ENCODE assay signal across 1 cellular context in the genomic region with DNA sequence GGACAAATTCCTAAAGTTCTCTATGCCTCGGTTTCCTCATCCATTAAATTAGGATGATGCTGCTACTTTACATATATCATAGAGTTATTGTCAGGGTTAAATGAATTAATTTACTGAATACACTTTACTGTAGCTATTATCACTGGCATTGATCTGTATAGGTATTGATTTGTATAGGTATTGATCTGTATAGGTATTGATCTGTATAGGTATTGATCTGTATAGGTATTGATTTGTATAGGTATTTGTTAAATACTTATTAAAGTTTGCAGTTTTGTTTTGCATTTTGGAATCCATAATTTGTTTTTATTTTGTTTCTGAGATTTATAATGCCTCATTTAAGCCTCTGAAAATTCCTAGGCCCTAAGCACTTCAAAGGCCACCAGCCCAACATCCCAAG.
TF ChIP-seq lines count a peak whose summit lies in the region.

No MANE protein-coding gene starts in this region.

TF ChIP-seq in K562, 482 proteins besides CTCF, POLR2A, EP300 and RAD21:
- no peak for TF ChIP-seq ARNT (IDR thresholded peaks at IDR 0.05)
- TF ChIP-seq, protein P1, sequence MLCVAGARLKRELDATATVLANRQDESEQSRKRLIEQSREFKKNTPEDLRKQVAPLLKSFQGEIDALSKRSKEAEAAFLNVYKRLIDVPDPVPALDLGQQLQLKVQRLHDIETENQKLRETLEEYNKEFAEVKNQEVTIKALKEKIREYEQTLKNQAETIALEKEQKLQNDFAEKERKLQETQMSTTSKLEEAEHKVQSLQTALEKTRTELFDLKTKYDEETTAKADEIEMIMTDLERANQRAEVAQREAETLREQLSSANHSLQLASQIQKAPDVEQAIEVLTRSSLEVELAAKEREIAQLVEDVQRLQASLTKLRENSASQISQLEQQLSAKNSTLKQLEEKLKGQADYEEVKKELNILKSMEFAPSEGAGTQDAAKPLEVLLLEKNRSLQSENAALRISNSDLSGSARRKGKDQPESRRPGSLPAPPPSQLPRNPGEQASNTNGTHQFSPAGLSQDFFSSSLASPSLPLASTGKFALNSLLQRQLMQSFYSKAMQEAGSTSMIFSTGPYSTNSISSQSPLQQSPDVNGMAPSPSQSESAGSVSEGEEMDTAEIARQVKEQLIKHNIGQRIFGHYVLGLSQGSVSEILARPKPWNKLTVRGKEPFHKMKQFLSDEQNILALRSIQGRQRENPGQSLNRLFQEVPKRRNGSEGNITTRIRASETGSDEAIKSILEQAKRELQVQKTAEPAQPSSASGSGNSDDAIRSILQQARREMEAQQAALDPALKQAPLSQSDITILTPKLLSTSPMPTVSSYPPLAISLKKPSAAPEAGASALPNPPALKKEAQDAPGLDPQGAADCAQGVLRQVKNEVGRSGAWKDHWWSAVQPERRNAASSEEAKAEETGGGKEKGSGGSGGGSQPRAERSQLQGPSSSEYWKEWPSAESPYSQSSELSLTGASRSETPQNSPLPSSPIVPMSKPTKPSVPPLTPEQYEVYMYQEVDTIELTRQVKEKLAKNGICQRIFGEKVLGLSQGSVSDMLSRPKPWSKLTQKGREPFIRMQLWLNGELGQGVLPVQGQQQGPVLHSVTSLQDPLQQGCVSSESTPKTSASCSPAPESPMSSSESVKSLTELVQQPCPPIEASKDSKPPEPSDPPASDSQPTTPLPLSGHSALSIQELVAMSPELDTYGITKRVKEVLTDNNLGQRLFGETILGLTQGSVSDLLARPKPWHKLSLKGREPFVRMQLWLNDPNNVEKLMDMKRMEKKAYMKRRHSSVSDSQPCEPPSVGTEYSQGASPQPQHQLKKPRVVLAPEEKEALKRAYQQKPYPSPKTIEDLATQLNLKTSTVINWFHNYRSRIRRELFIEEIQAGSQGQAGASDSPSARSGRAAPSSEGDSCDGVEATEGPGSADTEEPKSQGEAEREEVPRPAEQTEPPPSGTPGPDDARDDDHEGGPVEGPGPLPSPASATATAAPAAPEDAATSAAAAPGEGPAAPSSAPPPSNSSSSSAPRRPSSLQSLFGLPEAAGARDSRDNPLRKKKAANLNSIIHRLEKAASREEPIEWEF (CRISPR knock-in tag; IDR thresholded peaks at IDR 0.05): peak; percentile 99
